Comparison of ENCODE assay signal across 26 cellular contexts in the genomic region with DNA sequence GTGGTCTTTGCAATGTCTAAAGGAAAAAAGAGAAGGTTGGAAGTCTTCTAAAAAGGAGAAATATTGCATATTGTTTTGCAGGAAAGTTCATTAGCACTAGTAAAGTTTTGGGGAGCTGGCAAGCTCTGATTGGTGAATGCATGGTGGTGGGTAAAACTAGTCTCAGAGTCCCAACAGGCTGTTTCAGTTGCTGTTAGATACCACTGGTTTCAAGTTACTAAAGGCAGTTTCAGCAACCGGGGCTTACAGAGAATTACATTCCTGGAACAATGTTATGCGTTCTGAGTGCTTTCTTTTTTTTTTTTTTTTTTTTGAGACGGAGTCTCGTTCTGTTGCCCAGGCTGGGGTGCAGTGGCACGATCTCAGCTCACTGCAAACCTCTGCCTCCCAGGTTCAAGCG.
DNase-seq lines count a peak whose midpoint lies in the region; ATAC-seq and TF ChIP-seq lines count a peak whose summit lies in the region.
"Had no signal": no experiment of that assay in that cellular context is flagged by ENCODE, and none has a peak within 500 bp of the region (broad histone marks: within the 10 kb centered on the region; RNA-seq: fewer than 3 reads in every experiment).

No MANE protein-coding gene starts in this region.

- peaks cover 15% of the 10 kb centered on the region for H3K36me3 Mint-ChIP-seq in WTC11
- H3K36me3 Mint-ChIP-seq: natural killer cell had no signal

- no peak overlapping the region for H3K4me3 ChIP-seq in fibroblast of pulmonary artery (replicated peaks; ENCODE audit: low read depth, low read length)
- peak overlapping the region in 1 of 2 donors; percentile 12 for H3K4me3 ChIP-seq in testis
- H3K4me3 ChIP-seq: BLaER1 treated with 17β-estradiol and CSF1 and Interleukin-3, amounts not matched to agents 10 nM and 100 nM; GM12878; suprapubic skin; vagina had no signal

- ATAC-seq in stimulated activated naive CD8-positive, alpha-beta T cell treated with anti-CD3 and anti-CD28 coated beads, Interleukin-15, amount 100 ng/mL, for 72 hours: peak; percentile 40
- no peak for ATAC-seq in stimulated activated naive CD8-positive, alpha-beta T cell treated with anti-CD3 and anti-CD28 coated beads, Interleukin-15, Interleukin-2, amounts not matched to agents 100 U/mL and 50 U/mL, for 24 hours
- ATAC-seq in WTC11 (peak; percentile 53; the same call in 1 of the 2 replicates), HG03135 (IDR thresholded peaks at IDR 0.05; ENCODE audit: unreplicated experiment) (no peak)
- ATAC-seq: effector memory CD8-positive, alpha-beta T cell; esophagus mucosa; natural killer cell; Right ventricle myocardium inferior had no signal

- no peak overlapping the region for H3K27ac Mint-ChIP-seq in stimulated activated naive CD8-positive, alpha-beta T cell treated with anti-CD3 and anti-CD28 coated beads, Interleukin-15, amount 100 ng/mL, for 72 hours
- H3K27ac Mint-ChIP-seq in WTC11: peak overlapping the region; percentile 51; the same call in 1 of the 2 replicates
- H3K27ac Mint-ChIP-seq: activated B cell treated with CpG ODN at 0.5 μM for 24 hours; activated T-helper 2 cell treated with anti-CD3 and anti-CD28 coated beads, Interferon-gamma antibody, Interleukin-2, Interleukin-4, amounts not matched to agents 10 μg/mL and 5 μg/mL and 100 μg/mL, durations not matched to agents 14 hours and 24 hours and 36 hours; effector memory CD8-positive, alpha-beta T cell; natural killer cell had no signal

- H3K36me3 ChIP-seq in testis (ENCODE audit: low read depth, missing control alignments): no peaks in the 10 kb centered on the region
- H3K36me3 ChIP-seq: suprapubic skin, vagina had no signal

- H3K9me3 ChIP-seq in testis: no peaks in the 10 kb centered on the region
- H3K9me3 ChIP-seq: Caco-2, suprapubic skin, vagina had no signal

- H3K27me3 Mint-ChIP-seq in stimulated activated naive CD8-positive, alpha-beta T cell treated with anti-CD3 and anti-CD28 coated beads, Interleukin-15, amount 100 ng/mL, for 72 hours: no peaks in the 10 kb centered on the region
- no peaks in the 10 kb centered on the region; the same call in 1 of the 2 replicates for H3K27me3 Mint-ChIP-seq in WTC11 (ENCODE audit: low read depth)
- H3K27me3 Mint-ChIP-seq: activated B cell treated with CpG ODN at 0.5 μM for 24 hours had no signal

- TF ChIP-seq POLR2A in testis (IDR thresholded peaks at IDR 0.05): no peak

- H3K4me1 Mint-ChIP-seq in stimulated activated naive CD8-positive, alpha-beta T cell treated with anti-CD3 and anti-CD28 coated beads, Interleukin-15, amount 100 ng/mL, for 72 hours: peaks cover 24% of the 10 kb centered on the region
- H3K4me1 Mint-ChIP-seq in WTC11: peaks cover 14% of the 10 kb centered on the region
- H3K4me1 Mint-ChIP-seq: activated B cell treated with CpG ODN at 0.5 μM for 24 hours, natural killer cell had no signal

- TF ChIP-seq CTCF in WTC11 (IDR thresholded peaks at IDR 0.05): no peak
- TF ChIP-seq CTCF in fibroblast of pulmonary artery (IDR thresholded peaks at IDR 0.05; ENCODE audit: low read length, missing control alignments): no peak
- no peak for TF ChIP-seq CTCF in testis (IDR thresholded peaks at IDR 0.05)

- H3K27ac ChIP-seq in testis: no peak overlapping the region
- H3K27ac ChIP-seq: BLaER1 treated with 17β-estradiol and CSF1 and Interleukin-3, amounts not matched to agents 10 nM and 100 nM; suprapubic skin; vagina had no signal

- H3K4me1 ChIP-seq in testis: no peaks in the 10 kb centered on the region
- H3K4me1 ChIP-seq: Caco-2, suprapubic skin, vagina had no signal

- intact Hi-C loops in testis (cut with DNase I; ENCODE audit: low total_unique reads): no loop called here

- CTCF ChIA-PET in WTC11 (lab: Charles Lee): interaction anchor here (0.6 to 0.7 kb wide), 2 partner anchors 62 to 276 kb away, joined by 3 to 4 read pairs; no protein-coding TSS in a partner anchor

- DNase-seq in stimulated activated naive CD8-positive, alpha-beta T cell treated with anti-CD3 and anti-CD28 coated beads, Interleukin-15, amount 100 ng/mL, for 72 hours: no peak
- DNase-seq in stimulated activated naive CD8-positive, alpha-beta T cell treated with anti-CD3 and anti-CD28 coated beads, Interleukin-15, Interleukin-2, amounts not matched to agents 100 U/mL and 50 U/mL, for 24 hours: no peak
- DNase-seq in WTC11 (ENCODE audit: low spot score): no peak
- DNase-seq in fibroblast of pulmonary artery (ENCODE audit: low read depth): peak; percentile 44
- no peak for DNase-seq in middle frontal gyrus (ENCODE audit: extremely low spot score, low spot score)
- no peak for DNase-seq in NCI-H187 (lab: John Stamatoyannopoulos, UW)
- no peak for DNase-seq in testis
- DNase-seq: ACHN; activated B cell treated with CpG ODN at 0.5 μM for 24 hours; activated CD4-positive, alpha-beta T cell treated with anti-CD3 and anti-CD28 coated beads, Interleukin-2, amount 50 U/mL, for 48 hours; Caco-2; DMS79 treated with DMSO at 0.1 percent for 48 hours; effector memory CD8-positive, alpha-beta T cell; natural killer cell; NCI-H1930; NCI-H345; NCI-H774; T1000 had no signal

- 49 to 53% methylated on average over 6 of the region's 6 CpGs for WGBS in testis, 2 donors

- peak overlapping the region in 1 of 2 donors; percentile 48 for H3K4me3 Mint-ChIP-seq in stimulated activated naive CD8-positive, alpha-beta T cell treated with anti-CD3 and anti-CD28 coated beads, Interleukin-15, amount 100 ng/mL, for 72 hours
- no peak overlapping the region for H3K4me3 Mint-ChIP-seq in WTC11
- H3K4me3 Mint-ChIP-seq: activated B cell treated with CpG ODN at 0.5 μM for 24 hours; effector memory CD8-positive, alpha-beta T cell; natural killer cell had no signal

- no peaks in the 10 kb centered on the region for H3K27me3 ChIP-seq in testis
- H3K27me3 ChIP-seq: BLaER1 treated with 17β-estradiol and CSF1 and Interleukin-3, amounts not matched to agents 10 nM and 100 nM; suprapubic skin; vagina had no signal

- H3K9me3 Mint-ChIP-seq in stimulated activated naive CD8-positive, alpha-beta T cell treated with anti-CD3 and anti-CD28 coated beads, Interleukin-15, amount 100 ng/mL, for 72 hours: no peaks in the 10 kb centered on the region
- H3K9me3 Mint-ChIP-seq in WTC11: peaks cover 23% of the 10 kb centered on the region
- H3K9me3 Mint-ChIP-seq: activated B cell treated with CpG ODN at 0.5 μM for 24 hours; activated T-helper 2 cell treated with anti-CD3 and anti-CD28 coated beads, Interferon-gamma antibody, Interleukin-2, Interleukin-4, amounts not matched to agents 10 μg/mL and 5 μg/mL and 100 μg/mL, durations not matched to agents 14 hours and 24 hours and 36 hours; effector memory CD8-positive, alpha-beta T cell; natural killer cell had no signal

- POLR2A ChIA-PET in WTC11 (lab: Charles Lee): no interaction called here

TF ChIP-seq in WTC11, 78 proteins besides CTCF, POLR2A, EP300 and RAD21 (continues in another document):
- TF ChIP-seq ZNF263 (CRISPR knock-in tag; IDR thresholded peaks at IDR 0.05; ENCODE audit: low read depth) (no peak), PRRX2 (CRISPR knock-in tag; IDR thresholded peaks at IDR 0.05) (no peak), FOXP1 (CRISPR knock-in tag; IDR thresholded peaks at IDR 0.05; ENCODE audit: borderline replicate concordance) (no peak), ATF1 (CRISPR knock-in tag; IDR thresholded peaks at IDR 0.05) (no peak), ZNF396 (CRISPR knock-in tag; IDR thresholded peaks at IDR 0.05; ENCODE audit: borderline replicate concordance) (no peak), JUN (CRISPR knock-in tag; IDR thresholded peaks at IDR 0.05) (no peak), IRF2 (CRISPR knock-in tag; IDR thresholded peaks at IDR 0.05; ENCODE audit: borderline replicate concordance, low read depth) (no peak)
- TF ChIP-seq, protein P1, sequence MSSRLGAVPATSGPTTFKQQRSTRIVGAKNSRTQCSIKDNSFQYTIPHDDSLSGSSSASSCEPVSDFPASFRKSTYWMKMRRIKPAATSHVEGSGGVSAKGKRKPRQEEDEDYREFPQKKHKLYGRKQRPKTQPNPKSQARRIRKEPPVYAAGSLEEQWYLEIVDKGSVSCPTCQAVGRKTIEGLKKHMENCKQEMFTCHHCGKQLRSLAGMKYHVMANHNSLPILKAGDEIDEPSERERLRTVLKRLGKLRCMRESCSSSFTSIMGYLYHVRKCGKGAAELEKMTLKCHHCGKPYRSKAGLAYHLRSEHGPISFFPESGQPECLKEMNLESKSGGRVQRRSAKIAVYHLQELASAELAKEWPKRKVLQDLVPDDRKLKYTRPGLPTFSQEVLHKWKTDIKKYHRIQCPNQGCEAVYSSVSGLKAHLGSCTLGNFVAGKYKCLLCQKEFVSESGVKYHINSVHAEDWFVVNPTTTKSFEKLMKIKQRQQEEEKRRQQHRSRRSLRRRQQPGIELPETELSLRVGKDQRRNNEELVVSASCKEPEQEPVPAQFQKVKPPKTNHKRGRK (CRISPR knock-in tag; IDR thresholded peaks at IDR 0.05; ENCODE audit: borderline replicate concordance): no peak
- TF ChIP-seq, protein P2, sequence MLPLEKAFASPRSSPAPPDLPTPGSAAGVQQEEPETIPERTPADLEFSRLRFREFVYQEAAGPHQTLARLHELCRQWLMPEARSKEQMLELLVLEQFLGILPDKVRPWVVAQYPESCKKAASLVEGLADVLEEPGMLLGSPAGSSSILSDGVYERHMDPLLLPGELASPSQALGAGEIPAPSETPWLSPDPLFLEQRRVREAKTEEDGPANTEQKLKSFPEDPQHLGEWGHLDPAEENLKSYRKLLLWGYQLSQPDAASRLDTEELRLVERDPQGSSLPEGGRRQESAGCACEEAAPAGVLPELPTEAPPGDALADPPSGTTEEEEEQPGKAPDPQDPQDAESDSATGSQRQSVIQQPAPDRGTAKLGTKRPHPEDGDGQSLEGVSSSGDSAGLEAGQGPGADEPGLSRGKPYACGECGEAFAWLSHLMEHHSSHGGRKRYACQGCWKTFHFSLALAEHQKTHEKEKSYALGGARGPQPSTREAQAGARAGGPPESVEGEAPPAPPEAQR (CRISPR knock-in tag; IDR thresholded peaks at IDR 0.05): no peak
- TF ChIP-seq, protein P3, sequence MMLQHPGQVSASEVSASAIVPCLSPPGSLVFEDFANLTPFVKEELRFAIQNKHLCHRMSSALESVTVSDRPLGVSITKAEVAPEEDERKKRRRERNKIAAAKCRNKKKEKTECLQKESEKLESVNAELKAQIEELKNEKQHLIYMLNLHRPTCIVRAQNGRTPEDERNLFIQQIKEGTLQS (CRISPR knock-in tag; conservative IDR thresholded peaks at IDR 0.05): no peak
- TF ChIP-seq, protein P4, sequence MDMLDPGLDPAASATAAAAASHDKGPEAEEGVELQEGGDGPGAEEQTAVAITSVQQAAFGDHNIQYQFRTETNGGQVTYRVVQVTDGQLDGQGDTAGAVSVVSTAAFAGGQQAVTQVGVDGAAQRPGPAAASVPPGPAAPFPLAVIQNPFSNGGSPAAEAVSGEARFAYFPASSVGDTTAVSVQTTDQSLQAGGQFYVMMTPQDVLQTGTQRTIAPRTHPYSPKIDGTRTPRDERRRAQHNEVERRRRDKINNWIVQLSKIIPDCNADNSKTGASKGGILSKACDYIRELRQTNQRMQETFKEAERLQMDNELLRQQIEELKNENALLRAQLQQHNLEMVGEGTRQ (CRISPR knock-in tag; IDR thresholded peaks at IDR 0.05): no peak

Comparison
In these comparisons a context has a peak if more than half of its experiments do, and no peak if none do; other contexts are left out.
1. ATAC-seq: peak in stimulated activated naive CD8-positive, alpha-beta T cell treated with anti-CD3 and anti-CD28 coated beads, Interleukin-15, amount 100 ng/mL, for 72 hours (single experiment) and WTC11 (single experiment); none in stimulated activated naive CD8-positive, alpha-beta T cell treated with anti-CD3 and anti-CD28 coated beads, Interleukin-15, Interleukin-2, amounts not matched to agents 100 U/mL and 50 U/mL, for 24 hours (single experiment) and HG03135 (single experiment).